Comparison of ENCODE assay signal across 28 cellular contexts in genomic region chr10:123093489-123093888, GRCh38. TPM values are rescaled to one million over a fixed set of nuclear protein-coding genes. Genes with fewer than 3 reads are reported as not detected.
DNase-seq lines count a peak whose midpoint lies in the region; ATAC-seq, FAIRE-seq and TF ChIP-seq lines count a peak whose summit lies in the region.
"Had no signal": no experiment of that assay in that cellular context is flagged by ENCODE, and none has a peak within 500 bp of the region (broad histone marks: within the 10 kb centered on the region; RNA-seq: fewer than 3 reads in every experiment).

No MANE protein-coding gene starts in this region.

- CTCF ChIA-PET in H1 (lab: Charles Lee; ENCODE audit: partially characterized antibody): no interaction called here

- no peaks in the 10 kb centered on the region for H3K9me2 ChIP-seq in GM23248 (ENCODE audit: insufficient read depth)
- no peaks in the 10 kb centered on the region for H3K9me2 ChIP-seq in neural cell (ENCODE audit: insufficient read depth, low read length)

- DNase-seq in GM23248 (peak; percentile 7), LHCN-M2 (ENCODE audit: low read depth) (peak; percentile 2), H1 (ENCODE audit: low read depth in 1 of 2, low spot score in 2 of 2) (no peak), left ventricle myocardium superior (no peak)
- DNase-seq in stimulated activated CD4-positive, alpha-beta T cell treated with anti-CD3 and anti-CD28 coated beads, Interleukin-4, amount 100 ng/mL, for 4 hours: no peak
- no peak for DNase-seq in activated naive CD4-positive, alpha-beta T cell treated with anti-CD3 and anti-CD28 coated beads, Interleukin-2, amount 50 U/mL, for 72 hours (ENCODE audit: low spot score in 2 of 2)
- DNase-seq: CD4-positive, alpha-beta T cell; GOT3; HCEC 1CT; KBM-7; MG63; NCI-H1105 treated with DMSO at 0.1 percent for 48 hours; NCI-H2029; NCI-H446; NCI-H526; NCI-H82; NK-92 treated with Interleukin-12 subunit alpha and Interleukin-12 subunit beta, amount 100 ng/mL, for 24 hours; PC-3; SJCRH30 had no signal

- ATAC-seq in left ventricle myocardium superior: no peak
- no peak for ATAC-seq in activated naive CD4-positive, alpha-beta T cell treated with anti-CD3 and anti-CD28 coated beads, Interleukin-2, amount 50 U/mL, for 72 hours
- ATAC-seq: PC-3, Right ventricle myocardium inferior had no signal

- H3K56ac ChIP-seq in H1 (replicated peaks; ENCODE audit: insufficient read length, low read depth, low read length): no peak overlapping the region

- no peaks in the 10 kb centered on the region for H3K9me3 ChIP-seq in GM23248 (ENCODE audit: low read depth)
- no peaks in the 10 kb centered on the region for H3K9me3 ChIP-seq in H1 (ENCODE audit: insufficient read depth in 2 of 2, low read depth in 1 of 2, low read length in 1 of 2)
- H3K9me3 ChIP-seq in neural cell (ENCODE audit: low read length): no peaks in the 10 kb centered on the region
- H3K9me3 ChIP-seq: BLaER1, MG63, SJCRH30 had no signal

- H2AFZ ChIP-seq in GM23248 (no peak overlapping the region), H1 (ENCODE audit: low read length) (no peak overlapping the region), neural cell (ENCODE audit: low read depth, low read length) (no peak overlapping the region)

- no peaks in the 10 kb centered on the region for H3F3A ChIP-seq in GM23248 (ENCODE audit: insufficient read depth)
- no peaks in the 10 kb centered on the region for H3F3A ChIP-seq in neural cell (ENCODE audit: insufficient read depth, low read length, poor library complexity, severe bottlenecking)

- no peak overlapping the region for H2BK120ac ChIP-seq in H1 (replicated peaks; ENCODE audit: low read depth, low read length)

- H3K4ac ChIP-seq in H1 (replicated peaks; ENCODE audit: insufficient read length, low read depth, low read length): no peak overlapping the region

- TF ChIP-seq RAD21 in H1 (IDR thresholded peaks at IDR 0.05 in 1 of 2, conservative IDR thresholded peaks at IDR 0.05 in 1 of 2; ENCODE audit: low read depth in 2 of 2, low read length in 2 of 2) (no peak), neural cell (conservative IDR thresholded peaks at IDR 0.05) (no peak)

- no peak overlapping the region for H2AK5ac ChIP-seq in H1 (ENCODE audit: low read depth, low read length)

- no peak overlapping the region for H4K91ac ChIP-seq in H1 (replicated peaks; ENCODE audit: insufficient read length, low read length)

- no peak overlapping the region for H4K5ac ChIP-seq in H1 (ENCODE audit: insufficient read length, low read depth, low read length)

- no peak overlapping the region for H3K23ac ChIP-seq in H1 (ENCODE audit: insufficient read length)

- no peak overlapping the region for H2BK5ac ChIP-seq in H1 (ENCODE audit: low read depth, low read length)

- H3K18ac ChIP-seq in H1 (ENCODE audit: extremely low read depth, low read length): no peak overlapping the region

- H3K79me2 ChIP-seq in GM23248 (ENCODE audit: insufficient read depth): no peaks in the 10 kb centered on the region
- no peaks in the 10 kb centered on the region for H3K79me2 ChIP-seq in H1 (ENCODE audit: control insufficient read depth in 1 of 2, insufficient read depth in 2 of 2, low read length in 2 of 2)
- no peaks in the 10 kb centered on the region for H3K79me2 ChIP-seq in neural cell (replicated peaks; ENCODE audit: insufficient read depth, low read length)

- POLR2A ChIA-PET in H1 (lab: Charles Lee; ENCODE audit: partially characterized antibody): interaction anchor here (1.6 kb wide), 1 partner anchor 10 kb away, joined by 4 read pairs; no protein-coding TSS in a partner anchor

- 8 to 12% methylated on average over 4 of the region's 4 CpGs for WGBS in GM23248 (ENCODE audit: low coverage in 1 of 2, low lambda C conversion rate in 2 of 2, missing lambda C conversion rate in 2 of 2), 2 experiments
- WGBS in H1 (ENCODE audit: extremely low coverage in 1 of 2, insufficient coverage in 1 of 2, insufficient read length in 1 of 2, insufficient replicate concordance in 2 of 2, low coverage in 1 of 2, low lambda C conversion rate in 2 of 2, missing lambda C conversion rate in 1 of 2), 2 experiments: 90% methylated on average over 4 of the region's 4 CpGs; no CpG with 5 or more reads in 1 of the 2 experiments

- H3K27ac Mint-ChIP-seq in activated naive CD4-positive, alpha-beta T cell treated with anti-CD3 and anti-CD28 coated beads, Interleukin-2, amount 50 U/mL, for 72 hours: no peak overlapping the region
- H3K27ac Mint-ChIP-seq: CD4-positive, alpha-beta T cell had no signal

- H3K36me3 ChIP-seq in GM23248 (ENCODE audit: low read depth) (no peaks in the 10 kb centered on the region), H1 (ENCODE audit: control insufficient read depth in 2 of 4, insufficient read depth in 4 of 4, low read length in 3 of 4) (no peaks in the 10 kb centered on the region), neural cell (ENCODE audit: insufficient read depth, low read length) (no peaks in the 10 kb centered on the region)
- H3K36me3 ChIP-seq: BLaER1, MG63, SJCRH30 had no signal

- TF ChIP-seq CTCF in H1 (IDR thresholded peaks at IDR 0.05; ENCODE audit: control extremely low read depth in 1 of 3, insufficient read depth in 1 of 3, low read depth in 1 of 3, low read length in 3 of 3): no peak
- TF ChIP-seq CTCF in neural cell (IDR thresholded peaks at IDR 0.05; ENCODE audit: poor library complexity, severe bottlenecking): no peak

- H3K27me3 ChIP-seq in GM23248 (replicated peaks; ENCODE audit: insufficient read depth): no peaks in the 10 kb centered on the region
- H3K27me3 ChIP-seq in H1 (replicated peaks in 1 of 4; ENCODE audit: control insufficient read depth in 3 of 4, extremely low read depth in 1 of 4, insufficient read depth in 3 of 4, low read length in 3 of 4): no peaks in the 10 kb centered on the region
- peaks cover 21% of the 10 kb centered on the region for H3K27me3 ChIP-seq in neural cell (ENCODE audit: insufficient read depth, low read depth, low read length)
- H3K27me3 ChIP-seq: BLaER1, MG63, SJCRH30 had no signal

- FAIRE-seq in H1 (lab: Jason Lieb, UNC): no peak
- FAIRE-seq: D721Med had no signal

- H3K4me1 ChIP-seq in GM23248 (ENCODE audit: insufficient read depth) (no peaks in the 10 kb centered on the region), H1 (replicated peaks in 1 of 4; ENCODE audit: control insufficient read depth in 3 of 4, insufficient read depth in 4 of 4, low read length in 3 of 4) (no peaks in the 10 kb centered on the region; a peak in 1 of 7 replicates)
- H3K4me1 ChIP-seq: BLaER1, SJCRH30 had no signal

- H3K27ac ChIP-seq in GM23248 (no peak overlapping the region), H1 (ENCODE audit: low read depth, low read length) (no peak overlapping the region), neural cell (ENCODE audit: low read length) (no peak overlapping the region)
- H3K27ac ChIP-seq: BLaER1, SJCRH30 had no signal

- H2BK12ac ChIP-seq in H1 (ENCODE audit: low read depth, low read length): no peak overlapping the region

- TF ChIP-seq POLR2A in H1 (IDR thresholded peaks at IDR 0.05; ENCODE audit: control extremely low read depth in 1 of 2, low read depth in 2 of 2, low read length in 2 of 2): no peak

- no peak overlapping the region for H3K14ac ChIP-seq in H1 (ENCODE audit: insufficient read length)

- in situ Hi-C loops in GM23248 (cut with MboI): no loop called here

- H3K23me2 ChIP-seq in H1 (ENCODE audit: low read depth, low read length): no peaks in the 10 kb centered on the region

- no peaks in the 10 kb centered on the region for H3K79me1 ChIP-seq in H1 (ENCODE audit: low read depth, low read length)

- H4K20me1 ChIP-seq in GM23248 (ENCODE audit: insufficient read depth): no peaks in the 10 kb centered on the region
- H4K20me1 ChIP-seq in H1 (replicated peaks in 1 of 2; ENCODE audit: control insufficient read depth in 1 of 2, insufficient read depth in 2 of 2, low read length in 2 of 2): no peaks in the 10 kb centered on the region
- H4K20me1 ChIP-seq in neural cell (ENCODE audit: insufficient read depth): no peaks in the 10 kb centered on the region
- H4K20me1 ChIP-seq: BLaER1 had no signal

- H3K9ac ChIP-seq in GM23248 (no peak overlapping the region), H1 (replicated peaks in 1 of 4; ENCODE audit: extremely low read depth in 1 of 4, low read depth in 3 of 4, low read length in 3 of 4) (no peak overlapping the region), neural cell (ENCODE audit: low read length) (no peak overlapping the region)
- H3K9ac ChIP-seq: BLaER1 had no signal

- no peak for TF ChIP-seq EP300 in H1 (IDR thresholded peaks at IDR 0.05; ENCODE audit: borderline replicate concordance in 1 of 2, low read depth in 2 of 2, low read length in 2 of 2)
- no peak for TF ChIP-seq EP300 in neural cell (conservative IDR thresholded peaks at IDR 0.05; ENCODE audit: poor library complexity, severe bottlenecking)

- H3K4me2 ChIP-seq in GM23248 (ENCODE audit: unreplicated experiment) (no peak overlapping the region), H1 (ENCODE audit: insufficient read depth in 1 of 2, low read depth in 2 of 2, low read length in 2 of 2) (no peak overlapping the region), neural cell (ENCODE audit: low read length) (no peak overlapping the region)
- H3K4me2 ChIP-seq: BLaER1 had no signal

- no peak overlapping the region for H4K8ac ChIP-seq in H1 (ENCODE audit: extremely low read depth, insufficient read depth, low read length)

- no peaks in the 10 kb centered on the region for H3K36me3 Mint-ChIP-seq in activated naive CD4-positive, alpha-beta T cell treated with anti-CD3 and anti-CD28 coated beads, Interleukin-2, amount 50 U/mL, for 72 hours

- H2BK15ac ChIP-seq in H1 (ENCODE audit: low read length): no peak overlapping the region

- intact Hi-C loops in left ventricle myocardium superior (cut with micrococcal nuclease): no loop called here

- H3K9me3 Mint-ChIP-seq in activated naive CD4-positive, alpha-beta T cell treated with anti-CD3 and anti-CD28 coated beads, Interleukin-2, amount 50 U/mL, for 72 hours: no peaks in the 10 kb centered on the region
- H3K9me3 Mint-ChIP-seq: CD4-positive, alpha-beta T cell had no signal

- no peak overlapping the region for H3K4me3 ChIP-seq in GM23248
- H3K4me3 ChIP-seq in H1 (ENCODE audit: extremely low read depth in 1 of 4, insufficient read depth in 2 of 4, low read depth in 3 of 4, low read length in 4 of 4): no peak overlapping the region
- H3K4me3 ChIP-seq in neural cell (ENCODE audit: low read length): peak overlapping the region; percentile 2
- H3K4me3 ChIP-seq: BLaER1, MG63, SJCRH30 had no signal

- H2BK20ac ChIP-seq in H1 (ENCODE audit: low read length): no peak overlapping the region

RNA-seq across cellular contexts. Expression of gene HMX3, which starts 42.3 kb away (rescaled TPM):
- not detected in 2 replicates for total RNA-seq in GM23248 (2014; rRNA removed; shearing (Covaris generic))
- polyA plus RNA-seq in GM23248 (2016; fragmentation: Nextera tagmentation; extraction: Ambion mirVana): not detected in 2 replicates
- not detected in 2 replicates for total RNA-seq in LHCN-M2 (2014; rRNA removed)
- polyA plus RNA-seq in LHCN-M2 (2012): not detected
- 0.27 TPM in 1 of 2 replicates, not detected in the other for total RNA-seq in H1 (2021; fragmentation: NEBNext Ultra II Directional; extraction: Animal tissue kit (Norgen Biotek cat#: 25700))
- 0.05 and 0.25 TPM in 2 replicates for polyA plus RNA-seq in H1 (2011; rRNA removed)
- polyA plus RNA-seq in H1 (2011; cell fraction: cytosol; rRNA removed): 0.17 TPM
- polyA plus RNA-seq in H1 (2011; cell fraction: nucleus; rRNA removed): 0.16 TPM
- polyA plus RNA-seq in H1 (2012, experiment 1 of 2): 0.16 TPM in 1 of 4 replicates, not detected in the others
- polyA plus RNA-seq in H1 (2012, experiment 2 of 2): not detected
- polyA plus RNA-seq in H1 (2013, experiment 1 of 2): 0.14 TPM
- 0.11 TPM for polyA plus RNA-seq in H1 (2013, experiment 2 of 2)
- polyA minus RNA-seq in H1 (2011; rRNA and poly(A)+ RNA removed): not detected in 2 replicates
- polyA minus RNA-seq in H1 (2011; cell fraction: cytosol; rRNA and poly(A)+ RNA removed): not detected
- polyA minus RNA-seq in H1 (2011; cell fraction: nucleus; rRNA and poly(A)+ RNA removed): not detected
- polyA plus RNA-seq in neural cell: not detected in 2 replicates
- not detected in 2 replicates for polyA minus RNA-seq in neural cell
- total RNA-seq in left ventricle myocardium superior: not detected
- under 1 TPM in 1 of 2 donors, not detected in 1; 0.20 TPM for total RNA-seq in activated naive CD4-positive, alpha-beta T cell treated with anti-CD3 and anti-CD28 coated beads, Interleukin-2, amount 50 U/mL, for 72 hours
- total RNA-seq: A172, G401, HT-29, Right ventricle myocardium inferior, RPMI7951 had no signal
- polyA plus RNA-seq: AG04450 had no signal

RNA-seq across cellular contexts. Expression of gene HMX2, which starts 54.4 kb away (rescaled TPM):
- not detected in 2 replicates for total RNA-seq in GM23248 (2014; rRNA removed; shearing (Covaris generic))
- polyA plus RNA-seq in GM23248 (2016; fragmentation: Nextera tagmentation; extraction: Ambion mirVana): not detected in 2 replicates
- not detected in 2 replicates for total RNA-seq in LHCN-M2 (2014; rRNA removed)
- not detected for polyA plus RNA-seq in LHCN-M2 (2012)
- total RNA-seq in H1 (2021; fragmentation: NEBNext Ultra II Directional; extraction: Animal tissue kit (Norgen Biotek cat#: 25700)): 1.3 and 2.0 TPM in 2 replicates
- 2.2 and 2.7 TPM in 2 replicates for polyA plus RNA-seq in H1 (2011; rRNA removed)
- polyA plus RNA-seq in H1 (2011; cell fraction: cytosol; rRNA removed): 1.1 TPM
- 0.97 TPM for polyA plus RNA-seq in H1 (2011; cell fraction: nucleus; rRNA removed)
- polyA plus RNA-seq in H1 (2012, experiment 1 of 2): 0.64 to 1.5 TPM (median 1.2 TPM) in 4 replicates
- 1.3 TPM for polyA plus RNA-seq in H1 (2012, experiment 2 of 2)
- 5.4 TPM for polyA plus RNA-seq in H1 (2013, experiment 1 of 2)
- 5.4 TPM for polyA plus RNA-seq in H1 (2013, experiment 2 of 2)
- 0.17 and 0.35 TPM in 2 replicates for polyA minus RNA-seq in H1 (2011; rRNA and poly(A)+ RNA removed)
- polyA minus RNA-seq in H1 (2011; cell fraction: cytosol; rRNA and poly(A)+ RNA removed): 1.8 TPM
- 0.90 TPM for polyA minus RNA-seq in H1 (2011; cell fraction: nucleus; rRNA and poly(A)+ RNA removed)
- not detected in 2 replicates for polyA plus RNA-seq in neural cell
- not detected in 2 replicates for polyA minus RNA-seq in neural cell
- not detected for total RNA-seq in left ventricle myocardium superior
- total RNA-seq in activated naive CD4-positive, alpha-beta T cell treated with anti-CD3 and anti-CD28 coated beads, Interleukin-2, amount 50 U/mL, for 72 hours: under 1 TPM; 0.18 to 0.60 TPM
- total RNA-seq: A172; CD4-positive, alpha-beta T cell; G401; HT-29; PC-3; Right ventricle myocardium inferior; RPMI7951; SJCRH30 had no signal
- polyA plus RNA-seq: AG04450 had no signal

Comparison
In these comparisons a context has a peak if more than half of its experiments do, and no peak if none do; other contexts are left out.
1. DNase-seq: peak in GM23248 (single experiment) and LHCN-M2 (single experiment); none in H1 (0 of 2), left ventricle myocardium superior (single experiment), stimulated activated CD4-positive, alpha-beta T cell treated with anti-CD3 and anti-CD28 coated beads, Interleukin-4, amount 100 ng/mL, for 4 hours (0 of 2) and activated naive CD4-positive, alpha-beta T cell treated with anti-CD3 and anti-CD28 coated beads, Interleukin-2, amount 50 U/mL, for 72 hours (0 of 2).